In the genomic region with DNA sequence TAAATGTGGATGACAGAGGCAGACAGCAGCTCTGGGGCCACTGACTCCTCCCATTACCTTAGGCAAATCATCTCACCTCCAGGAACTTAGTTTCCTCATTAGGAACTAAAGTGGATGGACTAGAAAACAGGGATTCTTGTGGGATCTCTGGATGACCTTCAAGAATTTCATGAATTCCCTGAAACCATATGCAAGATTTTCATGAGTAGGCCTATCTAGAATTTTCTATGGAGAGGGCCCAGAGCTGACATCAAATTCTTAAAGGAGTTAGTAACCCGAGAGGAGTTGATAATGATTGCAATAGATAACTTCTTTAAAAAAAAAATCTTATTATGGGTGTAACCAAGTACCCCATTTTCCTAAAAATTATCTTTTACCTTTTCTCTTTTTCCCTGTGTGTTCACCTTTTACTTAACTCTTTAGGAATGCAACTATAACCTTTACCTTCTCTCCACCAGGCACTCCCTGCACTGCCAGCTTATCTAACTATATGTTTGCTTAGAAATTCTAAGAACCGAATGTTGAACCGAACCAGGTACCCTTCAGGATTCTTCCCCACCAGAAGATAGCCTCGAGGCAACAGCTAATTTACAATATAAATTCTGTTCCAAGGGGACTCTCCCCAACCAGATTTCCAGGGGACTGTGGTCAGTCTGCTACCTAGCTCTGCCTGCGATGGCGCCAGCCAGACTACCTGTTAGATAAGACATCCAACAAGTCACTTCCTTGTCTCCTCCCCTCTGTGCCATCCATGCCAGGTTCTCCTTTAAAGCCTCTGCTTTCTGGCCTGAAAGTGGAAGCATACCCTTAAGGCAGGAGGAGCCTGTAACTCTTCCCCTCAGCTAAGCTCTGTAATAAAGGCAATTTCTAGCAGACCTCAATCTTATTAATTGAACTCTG, we compare ENCODE assay signal across 1 cellular context.
TF ChIP-seq lines count a peak whose summit lies in the region.

No MANE protein-coding gene starts in this region.

TF ChIP-seq in WTC11, 78 proteins besides CTCF, POLR2A, EP300 and RAD21 (continued from another document):
- TF ChIP-seq TEAD1 (CRISPR knock-in tag; IDR thresholded peaks at IDR 0.05): no peak
- TF ChIP-seq, protein P1, sequence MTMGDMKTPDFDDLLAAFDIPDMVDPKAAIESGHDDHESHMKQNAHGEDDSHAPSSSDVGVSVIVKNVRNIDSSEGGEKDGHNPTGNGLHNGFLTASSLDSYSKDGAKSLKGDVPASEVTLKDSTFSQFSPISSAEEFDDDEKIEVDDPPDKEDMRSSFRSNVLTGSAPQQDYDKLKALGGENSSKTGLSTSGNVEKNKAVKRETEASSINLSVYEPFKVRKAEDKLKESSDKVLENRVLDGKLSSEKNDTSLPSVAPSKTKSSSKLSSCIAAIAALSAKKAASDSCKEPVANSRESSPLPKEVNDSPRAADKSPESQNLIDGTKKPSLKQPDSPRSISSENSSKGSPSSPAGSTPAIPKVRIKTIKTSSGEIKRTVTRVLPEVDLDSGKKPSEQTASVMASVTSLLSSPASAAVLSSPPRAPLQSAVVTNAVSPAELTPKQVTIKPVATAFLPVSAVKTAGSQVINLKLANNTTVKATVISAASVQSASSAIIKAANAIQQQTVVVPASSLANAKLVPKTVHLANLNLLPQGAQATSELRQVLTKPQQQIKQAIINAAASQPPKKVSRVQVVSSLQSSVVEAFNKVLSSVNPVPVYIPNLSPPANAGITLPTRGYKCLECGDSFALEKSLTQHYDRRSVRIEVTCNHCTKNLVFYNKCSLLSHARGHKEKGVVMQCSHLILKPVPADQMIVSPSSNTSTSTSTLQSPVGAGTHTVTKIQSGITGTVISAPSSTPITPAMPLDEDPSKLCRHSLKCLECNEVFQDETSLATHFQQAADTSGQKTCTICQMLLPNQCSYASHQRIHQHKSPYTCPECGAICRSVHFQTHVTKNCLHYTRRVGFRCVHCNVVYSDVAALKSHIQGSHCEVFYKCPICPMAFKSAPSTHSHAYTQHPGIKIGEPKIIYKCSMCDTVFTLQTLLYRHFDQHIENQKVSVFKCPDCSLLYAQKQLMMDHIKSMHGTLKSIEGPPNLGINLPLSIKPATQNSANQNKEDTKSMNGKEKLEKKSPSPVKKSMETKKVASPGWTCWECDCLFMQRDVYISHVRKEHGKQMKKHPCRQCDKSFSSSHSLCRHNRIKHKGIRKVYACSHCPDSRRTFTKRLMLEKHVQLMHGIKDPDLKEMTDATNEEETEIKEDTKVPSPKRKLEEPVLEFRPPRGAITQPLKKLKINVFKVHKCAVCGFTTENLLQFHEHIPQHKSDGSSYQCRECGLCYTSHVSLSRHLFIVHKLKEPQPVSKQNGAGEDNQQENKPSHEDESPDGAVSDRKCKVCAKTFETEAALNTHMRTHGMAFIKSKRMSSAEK (CRISPR knock-in tag; IDR thresholded peaks at IDR 0.05; ENCODE audit: borderline replicate concordance): no peak
- TF ChIP-seq ZNF416 (CRISPR knock-in tag; IDR thresholded peaks at IDR 0.05): no peak
